1 cellular context compared by ENCODE assay signal in genomic region chr2:178273787-178274360, GRCh38.
A peak's percentile ranks its signal among the peaks of the same experiment; 100 is the strongest.
TF ChIP-seq lines count a peak whose summit lies in the region.

No MANE protein-coding gene starts in this region.

TF ChIP-seq in endothelial cell of umbilical vein, 7 proteins besides CTCF, POLR2A, EP300 and RAD21 (continued from another document):
- no peak for TF ChIP-seq MAX (IDR thresholded peaks at IDR 0.05; ENCODE audit: insufficient read depth, insufficient read length)
- peak; percentile 43 for TF ChIP-seq GATA2 (IDR thresholded peaks at IDR 0.05; ENCODE audit: insufficient read depth, insufficient read length, low read depth, low read length)
- TF ChIP-seq EZH2 (IDR thresholded peaks at IDR 0.05; ENCODE audit: borderline replicate concordance, low read depth, low read length, severe bottlenecking): no peak
- TF ChIP-seq JUN (IDR thresholded peaks at IDR 0.05; ENCODE audit: borderline replicate concordance, insufficient read depth, insufficient read length, low read depth): no peak
